In genomic region chr4:76729460-76729859, GRCh38 we compare ENCODE assay signal across 21 cellular contexts.
A peak's percentile ranks its signal among the peaks of the same experiment; 100 is the strongest.
DNase-seq lines count a peak whose midpoint lies in the region; ATAC-seq, FAIRE-seq and TF ChIP-seq lines count a peak whose summit lies in the region.
"Had no signal": no experiment of that assay in that cellular context is flagged by ENCODE, and none has a peak within 500 bp of the region (broad histone marks: within the 10 kb centered on the region; RNA-seq: fewer than 3 reads in every experiment).

No MANE protein-coding gene starts in this region.

- no peak for TF ChIP-seq CTCF in mesothelial cell of epicardium (IDR thresholded peaks at IDR 0.05; ENCODE audit: unreplicated experiment)
- TF ChIP-seq CTCF in CD4-positive, alpha-beta T cell (IDR thresholded peaks at IDR 0.05), result no peak

- H3K27ac Mint-ChIP-seq in mesothelial cell of epicardium, result no peak overlapping the region
- H3K27ac Mint-ChIP-seq in CD4-positive, alpha-beta T cell, result no peak overlapping the region
- H3K27ac Mint-ChIP-seq: activated naive CD8-positive, alpha-beta T cell treated with anti-CD3 and anti-CD28 coated beads, Interleukin-2, amount 10 ng/mL, durations not matched to agents 7 days and 5 days; CD14-positive monocyte; naive B cell had no signal

- H3K9me3 ChIP-seq in GM23248 (ENCODE audit: low read depth), result no peaks in the 10 kb centered on the region
- H3K9me3 ChIP-seq in CD4-positive, alpha-beta T cell (ENCODE audit: control insufficient read depth, low read length), result no peaks in the 10 kb centered on the region
- H3K9me3 ChIP-seq: breast epithelium, lower lobe of right lung, pancreas had no signal

- peak overlapping the region; percentile 11; the same call in 1 of the 2 replicates for H3K9ac ChIP-seq in GM23248

- no peak overlapping the region for H3K4me3 ChIP-seq in GM23248
- H3K4me3 ChIP-seq: breast epithelium, lower lobe of right lung, pancreas had no signal

- H3K36me3 ChIP-seq in GM23248 (ENCODE audit: low read depth), result no peaks in the 10 kb centered on the region
- H3K36me3 ChIP-seq: breast epithelium, lower lobe of right lung had no signal

- H3K27me3 ChIP-seq in GM23248 (replicated peaks; ENCODE audit: insufficient read depth), result no peaks in the 10 kb centered on the region
- peaks cover 3% of the 10 kb centered on the region for H3K27me3 ChIP-seq in CD4-positive, alpha-beta T cell (ENCODE audit: control insufficient read depth, insufficient read depth, low read length)
- H3K27me3 ChIP-seq: breast epithelium, pancreas had no signal

- H4K20me1 ChIP-seq in GM23248 (ENCODE audit: insufficient read depth), result no peaks in the 10 kb centered on the region

- H3K9me2 ChIP-seq in GM23248 (ENCODE audit: insufficient read depth), result no peaks in the 10 kb centered on the region

- no peaks in the 10 kb centered on the region for H3K9me3 Mint-ChIP-seq in mesothelial cell of epicardium
- H3K9me3 Mint-ChIP-seq in CD4-positive, alpha-beta T cell, result no peaks in the 10 kb centered on the region
- H3K9me3 Mint-ChIP-seq: activated naive CD8-positive, alpha-beta T cell treated with anti-CD3 and anti-CD28 coated beads, Interleukin-2, amount 10 ng/mL, durations not matched to agents 7 days and 5 days; CD14-positive monocyte had no signal

- intact Hi-C loops in CD4-positive, alpha-beta T cell (cut with DNase I, micrococcal nuclease), result no loop called here

- no peak overlapping the region for H3K4me3 Mint-ChIP-seq in mesothelial cell of epicardium
- H3K4me3 Mint-ChIP-seq in CD4-positive, alpha-beta T cell, result no peak overlapping the region
- H3K4me3 Mint-ChIP-seq: activated naive CD8-positive, alpha-beta T cell treated with anti-CD3 and anti-CD28 coated beads, Interleukin-2, amount 10 ng/mL, durations not matched to agents 7 days and 5 days; CD14-positive monocyte; naive B cell had no signal

- peak overlapping the region; percentile 38 for H3K27ac ChIP-seq in GM23248
- H3K27ac ChIP-seq in CD4-positive, alpha-beta T cell (ENCODE audit: low read depth, low read length), result no peak overlapping the region
- H3K27ac ChIP-seq: lower lobe of right lung, pancreas had no signal

- H3K4me2 ChIP-seq in GM23248 (ENCODE audit: unreplicated experiment), result peak overlapping the region; percentile 11

- no peaks in the 10 kb centered on the region for H3K27me3 Mint-ChIP-seq in mesothelial cell of epicardium (ENCODE audit: low read depth)
- H3K27me3 Mint-ChIP-seq in CD4-positive, alpha-beta T cell, result peaks cover 3% of the 10 kb centered on the region

- H2AFZ ChIP-seq in GM23248, result no peak overlapping the region

- H3K36me3 Mint-ChIP-seq in mesothelial cell of epicardium, result peaks cover 14% of the 10 kb centered on the region
- no peaks in the 10 kb centered on the region for H3K36me3 Mint-ChIP-seq in CD4-positive, alpha-beta T cell (ENCODE audit: low read depth)
- H3K36me3 Mint-ChIP-seq: activated naive CD8-positive, alpha-beta T cell treated with anti-CD3 and anti-CD28 coated beads, Interleukin-2, amount 10 ng/mL, durations not matched to agents 7 days and 5 days; CD14-positive monocyte; naive B cell had no signal

- H3K4me1 ChIP-seq in GM23248 (ENCODE audit: insufficient read depth), result peaks cover 49% of the 10 kb centered on the region

- H3K4me1 Mint-ChIP-seq in mesothelial cell of epicardium, result peaks cover 24% of the 10 kb centered on the region
- no peaks in the 10 kb centered on the region for H3K4me1 Mint-ChIP-seq in CD4-positive, alpha-beta T cell (ENCODE audit: low read depth)
- H3K4me1 Mint-ChIP-seq: activated naive CD8-positive, alpha-beta T cell treated with anti-CD3 and anti-CD28 coated beads, Interleukin-2, amount 10 ng/mL, durations not matched to agents 7 days and 5 days; CD14-positive monocyte; naive B cell had no signal

- ATAC-seq in GM18508 (IDR thresholded peaks at IDR 0.05; ENCODE audit: insufficient read depth, unreplicated experiment), result peak; percentile 80
- ATAC-seq in HG03469 (IDR thresholded peaks at IDR 0.05; ENCODE audit: unreplicated experiment), result peak; percentile 38
- no peak for ATAC-seq in CD4-positive, alpha-beta T cell (ENCODE audit: poor library complexity)
- ATAC-seq: esophagus mucosa, pancreas had no signal

- POLR2A ChIA-PET in CD4-positive, alpha-beta T cell (lab: Charles Lee), result no interaction called here

- FAIRE-seq in endometrium (lab: Jason Lieb, UNC), result peak; percentile 77
- FAIRE-seq: pancreas had no signal

- in situ Hi-C loops in GM23248 (cut with MboI), result no loop called here

- CTCF ChIA-PET in CD4-positive, alpha-beta T cell (lab: Charles Lee), result no interaction called here

- peaks cover 42% of the 10 kb centered on the region for H3K79me2 ChIP-seq in GM23248 (ENCODE audit: insufficient read depth)

- H3F3A ChIP-seq in GM23248 (ENCODE audit: insufficient read depth), result peaks cover 54% of the 10 kb centered on the region

- DNase-seq in GM23248 (no peak), SK-N-DZ (ENCODE audit: low spot score) (no peak), mesothelial cell of epicardium (ENCODE audit: low spot score in 2 of 2, unreplicated experiment in 2 of 2) (no peak)
- no peak for DNase-seq in CD4-positive, alpha-beta T cell
- DNase-seq in activated CD8-positive, alpha-beta memory T cell treated with anti-CD3 and anti-CD28 coated beads, Interleukin-2, amount 50 U/mL, for 48 hours, result no peak
- DNase-seq: activated CD4-positive, CD25-positive, alpha-beta regulatory T cell; activated CD8-positive, alpha-beta memory T cell treated with anti-CD3 and anti-CD28 coated beads for 24 hours; activated naive CD8-positive, alpha-beta T cell treated with anti-CD3 and anti-CD28 coated beads, Interleukin-2, amount 10 ng/mL, durations not matched to agents 7 days and 5 days; dermis blood vessel endothelial cell; lower lobe of right lung; naive B cell; NCI-H1436 treated with DMSO at 0.1 percent for 48 hours; pancreas; stimulated activated CD4-positive, alpha-beta T cell treated with anti-CD3 and anti-CD28 coated beads, Interleukin-2, amount 100 ng/mL, for 24 hours; T-helper 1 cell had no signal

- 70 to 78% methylated on average over 1 of the region's 1 CpG for WGBS in GM23248 (ENCODE audit: low coverage in 1 of 2, low lambda C conversion rate in 2 of 2, missing lambda C conversion rate in 2 of 2), 2 experiments
